Comparison of ENCODE assay signal across 1 cellular context in genomic region chr7:76193881-76194280, GRCh38.
A peak's percentile ranks its signal among the peaks of the same experiment; 100 is the strongest.
TF ChIP-seq lines count a peak whose summit lies in the region.

No MANE protein-coding gene starts in this region.

TF ChIP-seq in H1, 55 proteins besides CTCF, POLR2A, EP300 and RAD21:
- TF ChIP-seq TAF1 (IDR thresholded peaks at IDR 0.05; ENCODE audit: low read depth, low read length) = no peak
- TF ChIP-seq ASH2L (IDR thresholded peaks at IDR 0.05; ENCODE audit: low read length) = peak; percentile 26
